In genomic region chr15:69758810-69759410, GRCh38 we compare ENCODE assay signal across 8 cellular contexts.
DNase-seq lines count a peak whose midpoint lies in the region; ATAC-seq and TF ChIP-seq lines count a peak whose summit lies in the region.

No MANE protein-coding gene starts in this region.

- TF ChIP-seq CTCF in heart right ventricle (IDR thresholded peaks at IDR 0.05), result no peak
- no peak for TF ChIP-seq CTCF in ovary (IDR thresholded peaks at IDR 0.05)

- DNase-seq in GM19240 (ENCODE audit: insufficient read length, low spot score), result peak; percentile 49
- DNase-seq in NOMO-1 treated with dmso at 0.1 percent for 144 hours (lab: John Stamatoyannopoulos, UW; ENCODE audit: unreplicated experiment), result peak; percentile 89
- peak; percentile 86 for DNase-seq in activated CD8-positive, alpha-beta memory T cell treated with anti-CD3 and anti-CD28 coated beads, Interleukin-2, amount 50 U/mL, for 48 hours
- DNase-seq in heart right ventricle, result peak in 1 of 2 donors; percentile 23
- peak; percentile 71 to 78 for DNase-seq in stimulated activated CD8-positive, alpha-beta memory T cell treated with anti-CD3 and anti-CD28 coated beads, Interleukin-2, amount 100 ng/mL, for 48 hours (ENCODE audit: low read depth in 2 of 2)
- DNase-seq in NCI-H128 (lab: John Stamatoyannopoulos, UW; ENCODE audit: unreplicated experiment), result no peak
- DNase-seq in ovary, result no peak

- H3K27ac ChIP-seq in heart right ventricle (peak overlapping the region in 2 of 10 donors; percentile 29 to 95), ovary (no peak overlapping the region)

- H3K27me3 ChIP-seq in heart right ventricle (peaks cover 0 to 32% (median 7%) of the 10 kb centered on the region in 7 donors), ovary (no peaks in the 10 kb centered on the region)

- H3K4me1 ChIP-seq in heart right ventricle, result peaks cover 0 to 75% (median 0%) of the 10 kb centered on the region in 9 donors
- H3K4me1 ChIP-seq in ovary (ENCODE audit: insufficient read depth), result no peaks in the 10 kb centered on the region

- WGBS in heart right ventricle, 2 donors, result 65 to 75% methylated on average over 4 of the region's 4 CpGs
- WGBS in ovary, 3 donors, result 67 to 80% (median 74%) methylated on average over 4 of the region's 4 CpGs

- no peaks in the 10 kb centered on the region for H3K36me3 ChIP-seq in heart right ventricle
- H3K36me3 ChIP-seq in ovary, result no peaks in the 10 kb centered on the region

- intact Hi-C loops in heart right ventricle (cut with DNase I) (no loop called here), ovary (cut with DNase I) (no loop called here)

- H3K4me3 ChIP-seq in heart right ventricle, result no peak overlapping the region
- H3K4me3 ChIP-seq in ovary, result no peak overlapping the region

- ATAC-seq in heart right ventricle (peak in 5 of 8 donors; percentile 47 to 65 (median 61)), GM19324 (IDR thresholded peaks at IDR 0.05; ENCODE audit: low FRiP score, unreplicated experiment) (no peak)

- H3K9me3 ChIP-seq in heart right ventricle (no peaks in the 10 kb centered on the region), ovary (no peaks in the 10 kb centered on the region)

- TF ChIP-seq EP300 in ovary (IDR thresholded peaks at IDR 0.05), result no peak

- TF ChIP-seq POLR2A in ovary (IDR thresholded peaks at IDR 0.05), result no peak

Comparison
In these comparisons a context has a peak if more than half of its experiments do, and no peak if none do; other contexts are left out.
1. DNase-seq: peak in GM19240 (single experiment), NOMO-1 treated with dmso at 0.1 percent for 144 hours (single experiment), activated CD8-positive, alpha-beta memory T cell treated with anti-CD3 and anti-CD28 coated beads, Interleukin-2, amount 50 U/mL, for 48 hours (single experiment) and stimulated activated CD8-positive, alpha-beta memory T cell treated with anti-CD3 and anti-CD28 coated beads, Interleukin-2, amount 100 ng/mL, for 48 hours (2 of 2); none in NCI-H128 (single experiment) and ovary (0 of 5).